In the genomic region with DNA sequence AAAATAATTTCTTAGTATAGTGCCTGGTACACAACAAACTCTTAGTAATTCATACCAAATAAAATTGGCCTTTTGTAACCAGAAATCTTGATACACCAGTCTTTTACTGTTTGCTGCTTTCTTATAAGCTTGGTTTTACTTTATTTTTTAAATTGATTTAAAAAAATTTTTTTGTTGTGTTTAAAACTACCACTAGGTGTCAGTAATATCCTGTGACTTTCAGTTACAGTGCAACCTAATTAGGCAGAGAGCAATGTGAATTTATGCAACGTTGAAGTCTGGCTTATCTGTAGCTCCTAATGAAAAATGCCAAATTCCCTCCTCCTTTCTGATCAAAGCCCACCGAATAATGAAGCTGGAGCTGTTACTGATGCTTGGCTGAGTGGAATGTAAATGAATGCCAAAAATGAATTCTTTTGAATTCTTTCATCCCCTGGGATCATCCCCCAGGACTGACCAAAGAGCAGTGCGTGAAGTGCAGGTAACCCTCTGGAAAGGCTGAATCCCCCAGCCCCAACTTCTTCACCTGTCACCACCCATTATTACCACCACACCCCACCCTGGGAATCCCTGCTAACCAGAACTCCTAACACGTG, we compare ENCODE assay signal across 8 cellular contexts. TPM values are rescaled to one million over a fixed set of nuclear protein-coding genes. Genes with fewer than 3 reads are reported as not detected.
DNase-seq lines count a peak whose midpoint lies in the region; ATAC-seq, FAIRE-seq and TF ChIP-seq lines count a peak whose summit lies in the region.

No MANE protein-coding gene starts in this region.

- no peak overlapping the region for H3K27ac ChIP-seq in astrocyte (ENCODE audit: low read depth, low read length)

- no peak for FAIRE-seq in astrocyte (lab: Jason Lieb, UNC)

- TF ChIP-seq CTCF in astrocyte (IDR thresholded peaks at IDR 0.05; ENCODE audit: insufficient read depth, low read depth, low read length) (peak; percentile 43), kidney epithelial cell (IDR thresholded peaks at IDR 0.05; ENCODE audit: insufficient read depth, low read length, poor library complexity, severe bottlenecking) (peak; percentile 45)

- no peak overlapping the region for H3K4me2 ChIP-seq in astrocyte (ENCODE audit: low read length)

- H2AFZ ChIP-seq in astrocyte (ENCODE audit: low read depth, low read length) = no peak overlapping the region

- no peak overlapping the region for H3K9ac ChIP-seq in astrocyte (ENCODE audit: low read length)

- no peaks in the 10 kb centered on the region for H3K27me3 Mint-ChIP-seq in activated naive CD8-positive, alpha-beta T cell treated with anti-CD3 and anti-CD28 coated beads, Interleukin-2, amount 10 ng/mL, durations not matched to agents 7 days and 5 days
- H3K27me3 Mint-ChIP-seq in activated naive CD8-positive, alpha-beta T cell treated with anti-CD3 and anti-CD28 coated beads, Interleukin-2, amount 50 U/mL, for 24 hours = no peaks in the 10 kb centered on the region
- H3K27me3 Mint-ChIP-seq in astrocyte (ENCODE audit: low read depth, unreplicated experiment) (no peaks in the 10 kb centered on the region), T-cell (no peaks in the 10 kb centered on the region)

- DNase-seq in activated naive CD8-positive, alpha-beta T cell treated with anti-CD3 and anti-CD28 coated beads, Interleukin-2, amount 10 ng/mL, durations not matched to agents 7 days and 5 days = no peak
- no peak for DNase-seq in activated naive CD8-positive, alpha-beta T cell treated with anti-CD3 and anti-CD28 coated beads, Interleukin-2, amount 50 U/mL, for 24 hours
- DNase-seq in NCI-H2081 treated with DMSO at 0.1 percent for 48 hours (lab: John Stamatoyannopoulos, UW) = peak; percentile 62
- DNase-seq in astrocyte (ENCODE audit: low read depth) = peak; percentile 41
- DNase-seq in kidney epithelial cell (ENCODE audit: low read depth) = no peak
- no peak for DNase-seq in activated CD4-positive, alpha-beta T cell treated with anti-CD3 and anti-CD28 coated beads, Interleukin-2, amount 50 U/mL, for 4 hours
- no peak for DNase-seq in NK-92 (lab: John Stamatoyannopoulos, UW; ENCODE audit: unreplicated experiment)
- DNase-seq in T-cell = no peak

- H3K36me3 Mint-ChIP-seq in activated naive CD8-positive, alpha-beta T cell treated with anti-CD3 and anti-CD28 coated beads, Interleukin-2, amount 10 ng/mL, durations not matched to agents 7 days and 5 days = peaks cover 6% of the 10 kb centered on the region
- peaks cover 21% of the 10 kb centered on the region for H3K36me3 Mint-ChIP-seq in activated naive CD8-positive, alpha-beta T cell treated with anti-CD3 and anti-CD28 coated beads, Interleukin-2, amount 50 U/mL, for 24 hours (ENCODE audit: low read depth)
- peaks cover 2% of the 10 kb centered on the region for H3K36me3 Mint-ChIP-seq in astrocyte (ENCODE audit: low read depth, unreplicated experiment)
- peaks cover 22% of the 10 kb centered on the region for H3K36me3 Mint-ChIP-seq in T-cell

- no peaks in the 10 kb centered on the region for H3K27me3 ChIP-seq in astrocyte (ENCODE audit: insufficient read depth, low read length)
- H3K27me3 ChIP-seq in kidney epithelial cell (ENCODE audit: control insufficient read depth, insufficient read depth, low read length) = no peaks in the 10 kb centered on the region

- H3K4me3 ChIP-seq in astrocyte (ENCODE audit: insufficient read depth, low read depth, low read length) = no peak overlapping the region
- H3K4me3 ChIP-seq in kidney epithelial cell (ENCODE audit: low read depth, low read length) = no peak overlapping the region

- CTCF ChIA-PET in T-cell (lab: Charles Lee) = interaction anchor here (0.7 to 1.5 kb wide), 9 partner anchors 10 to 707 kb away, joined by 3 to 6 read pairs (median 3); a partner anchor contains a TSS

- H3K9me3 ChIP-seq in astrocyte (ENCODE audit: insufficient read depth, low read depth, low read length) = no peaks in the 10 kb centered on the region

- peaks cover 11% of the 10 kb centered on the region for H3K79me2 ChIP-seq in astrocyte (ENCODE audit: insufficient read depth, low read length)

- peaks cover 17% of the 10 kb centered on the region for H3K4me1 Mint-ChIP-seq in activated naive CD8-positive, alpha-beta T cell treated with anti-CD3 and anti-CD28 coated beads, Interleukin-2, amount 10 ng/mL, durations not matched to agents 7 days and 5 days
- peaks cover 23% of the 10 kb centered on the region for H3K4me1 Mint-ChIP-seq in activated naive CD8-positive, alpha-beta T cell treated with anti-CD3 and anti-CD28 coated beads, Interleukin-2, amount 50 U/mL, for 24 hours
- H3K4me1 Mint-ChIP-seq in astrocyte (ENCODE audit: low read depth, unreplicated experiment) (peaks cover 17% of the 10 kb centered on the region), T-cell (peaks cover 26 to 37% (median 29%) of the 10 kb centered on the region in 3 donors)

- H3K4me1 ChIP-seq in astrocyte (ENCODE audit: insufficient read depth, low read length) = peaks cover 17% of the 10 kb centered on the region

- ATAC-seq in activated naive CD8-positive, alpha-beta T cell treated with anti-CD3 and anti-CD28 coated beads, Interleukin-2, amount 10 ng/mL, durations not matched to agents 7 days and 5 days (ENCODE audit: low read depth) = no peak
- ATAC-seq in activated naive CD8-positive, alpha-beta T cell treated with anti-CD3 and anti-CD28 coated beads, Interleukin-2, amount 50 U/mL, for 24 hours = no peak
- no peak for ATAC-seq in T-cell (replicated peaks in 1 of 4)

- no peaks in the 10 kb centered on the region for H3K9me3 Mint-ChIP-seq in activated naive CD8-positive, alpha-beta T cell treated with anti-CD3 and anti-CD28 coated beads, Interleukin-2, amount 10 ng/mL, durations not matched to agents 7 days and 5 days
- no peaks in the 10 kb centered on the region for H3K9me3 Mint-ChIP-seq in activated naive CD8-positive, alpha-beta T cell treated with anti-CD3 and anti-CD28 coated beads, Interleukin-2, amount 50 U/mL, for 24 hours
- H3K9me3 Mint-ChIP-seq in astrocyte (ENCODE audit: unreplicated experiment) = no peaks in the 10 kb centered on the region
- no peaks in the 10 kb centered on the region for H3K9me3 Mint-ChIP-seq in T-cell

- POLR2A ChIA-PET in activated naive CD8-positive, alpha-beta T cell treated with anti-CD3 and anti-CD28 coated beads, Interleukin-2, amount 10 ng/mL, durations not matched to agents 7 days and 5 days (lab: Charles Lee) = interaction anchor here (1.3 kb wide), 1 partner anchor 362 kb away, joined by 3 read pairs; no protein-coding TSS in a partner anchor
- POLR2A ChIA-PET in T-cell (lab: Charles Lee) = interaction anchor here (0.5 to 0.8 kb wide), 2 partner anchors 33 to 298 kb away, joined by 4 to 7 read pairs; no protein-coding TSS in a partner anchor

- peaks cover 4% of the 10 kb centered on the region for H4K20me1 ChIP-seq in astrocyte (ENCODE audit: insufficient read depth, low read length)

- H3K36me3 ChIP-seq in astrocyte (ENCODE audit: insufficient read depth, low read length) = peaks cover 13% of the 10 kb centered on the region
- peaks cover 1% of the 10 kb centered on the region for H3K36me3 ChIP-seq in kidney epithelial cell (ENCODE audit: control insufficient read depth, insufficient read depth, low read length)

- peak overlapping the region; percentile 47 for H3K27ac Mint-ChIP-seq in activated naive CD8-positive, alpha-beta T cell treated with anti-CD3 and anti-CD28 coated beads, Interleukin-2, amount 10 ng/mL, durations not matched to agents 7 days and 5 days
- H3K27ac Mint-ChIP-seq in activated naive CD8-positive, alpha-beta T cell treated with anti-CD3 and anti-CD28 coated beads, Interleukin-2, amount 50 U/mL, for 24 hours = no peak overlapping the region
- H3K27ac Mint-ChIP-seq in astrocyte (ENCODE audit: unreplicated experiment) = no peak overlapping the region
- H3K27ac Mint-ChIP-seq in T-cell = no peak overlapping the region

- H3K4me3 Mint-ChIP-seq in activated naive CD8-positive, alpha-beta T cell treated with anti-CD3 and anti-CD28 coated beads, Interleukin-2, amount 10 ng/mL, durations not matched to agents 7 days and 5 days = no peak overlapping the region
- no peak overlapping the region for H3K4me3 Mint-ChIP-seq in activated naive CD8-positive, alpha-beta T cell treated with anti-CD3 and anti-CD28 coated beads, Interleukin-2, amount 50 U/mL, for 24 hours
- H3K4me3 Mint-ChIP-seq in astrocyte (ENCODE audit: unreplicated experiment) = no peak overlapping the region
- H3K4me3 Mint-ChIP-seq in T-cell = no peak overlapping the region

RNA-seq across cellular contexts. Expression of a gene that starts 3.8 kb away (rescaled TPM):
- 10 to 100 TPM; 12.6 to 14.8 TPM for total RNA-seq in activated naive CD8-positive, alpha-beta T cell treated with anti-CD3 and anti-CD28 coated beads, Interleukin-2, amount 10 ng/mL, durations not matched to agents 7 days and 5 days
- 13.9 and 15.6 TPM in 2 replicates for total RNA-seq in astrocyte
- total RNA-seq in kidney epithelial cell = 7.2 and 8.3 TPM in 2 replicates
- 10 to 100 TPM; 11.6 to 13.7 (median 13.3) TPM for total RNA-seq in T-cell

Comparison
In these comparisons a context has a peak if more than half of its experiments do, and no peak if none do; other contexts are left out.
1. DNase-seq: peak in NCI-H2081 treated with DMSO at 0.1 percent for 48 hours (single experiment) and astrocyte (single experiment); none in activated naive CD8-positive, alpha-beta T cell treated with anti-CD3 and anti-CD28 coated beads, Interleukin-2, amount 10 ng/mL, durations not matched to agents 7 days and 5 days (single experiment), activated naive CD8-positive, alpha-beta T cell treated with anti-CD3 and anti-CD28 coated beads, Interleukin-2, amount 50 U/mL, for 24 hours (single experiment), kidney epithelial cell (single experiment), activated CD4-positive, alpha-beta T cell treated with anti-CD3 and anti-CD28 coated beads, Interleukin-2, amount 50 U/mL, for 4 hours (0 of 2), NK-92 (single experiment) and T-cell (0 of 34).